In the genomic region with DNA sequence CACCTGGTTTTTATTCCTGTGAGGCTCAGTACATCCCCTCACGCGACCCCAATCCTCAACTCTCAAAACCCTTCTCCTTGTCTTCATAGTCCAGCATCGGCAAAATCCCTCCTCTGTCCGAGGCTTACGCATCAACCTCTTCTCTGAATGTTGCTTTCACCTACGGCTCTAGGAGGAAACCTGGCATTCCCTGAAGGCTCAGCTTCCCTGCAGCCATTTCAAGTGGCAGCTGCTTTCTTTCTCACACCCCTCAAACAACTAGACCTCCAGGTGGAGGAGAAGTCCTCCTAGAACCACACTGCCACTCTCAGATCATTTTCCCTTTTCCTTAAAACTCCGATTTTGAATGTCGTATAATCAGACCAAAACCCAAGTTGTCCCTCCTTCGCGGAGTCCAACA, we compare ENCODE assay signal across 1 cellular context.
TF ChIP-seq lines count a peak whose summit lies in the region.

No MANE protein-coding gene starts in this region.

TF ChIP-seq in H1, 55 proteins besides CTCF, POLR2A, EP300 and RAD21:
- TF ChIP-seq TAF1 (IDR thresholded peaks at IDR 0.05; ENCODE audit: low read depth, low read length) (no peak), JUND (IDR thresholded peaks at IDR 0.05; ENCODE audit: low read length) (no peak), GTF2F1 (IDR thresholded peaks at IDR 0.05; ENCODE audit: borderline replicate concordance, low read depth, low read length) (no peak), SUZ12 (IDR thresholded peaks at IDR 0.05; ENCODE audit: low read length) (no peak), NANOG (IDR thresholded peaks at IDR 0.05; ENCODE audit: insufficient read depth, low read depth, low read length, poor library complexity, severe bottlenecking) (no peak), TBP (IDR thresholded peaks at IDR 0.05; ENCODE audit: low read depth, low read length) (no peak), USF2 (IDR thresholded peaks at IDR 0.05; ENCODE audit: low read length) (no peak), JUN (IDR thresholded peaks at IDR 0.05; ENCODE audit: low read depth, low read length) (no peak), YY1 (IDR thresholded peaks at IDR 0.05; ENCODE audit: low read depth, low read length) (no peak)
